In the genomic region with DNA sequence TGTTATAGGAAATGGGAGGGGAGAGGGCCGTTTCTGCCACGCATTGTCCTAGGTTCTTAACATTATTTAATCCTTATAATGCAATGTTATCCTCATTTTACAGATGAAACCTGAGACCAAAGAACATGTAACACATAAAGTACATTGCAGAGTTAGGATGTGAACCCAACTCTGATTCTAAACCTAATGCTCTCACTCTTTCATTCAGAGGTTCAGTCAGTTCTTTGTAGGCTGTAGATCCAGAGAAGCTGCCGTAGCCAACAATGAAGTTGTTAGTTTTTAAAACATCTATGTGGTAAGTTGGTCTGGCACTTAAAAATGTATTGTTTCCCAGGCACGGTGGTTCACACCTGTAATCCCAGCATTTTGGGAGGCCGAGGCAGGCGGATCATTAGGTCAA, we compare ENCODE assay signal across 19 cellular contexts. TPM values are rescaled to one million over a fixed set of nuclear protein-coding genes. Genes with fewer than 3 reads are reported as not detected.
DNase-seq lines count a peak whose midpoint lies in the region; ATAC-seq, FAIRE-seq and TF ChIP-seq lines count a peak whose summit lies in the region.
"Had no signal": no experiment of that assay in that cellular context is flagged by ENCODE, and none has a peak within 500 bp of the region (broad histone marks: within the 10 kb centered on the region; RNA-seq: fewer than 3 reads in every experiment).

No MANE protein-coding gene starts in this region.

- H3K27me3 ChIP-seq in endothelial cell of umbilical vein (ENCODE audit: control insufficient read depth in 2 of 2, insufficient read depth in 2 of 2, low read length in 2 of 2) (no peaks in the 10 kb centered on the region), left lung (no peaks in the 10 kb centered on the region)
- H3K27me3 ChIP-seq: BLaER1 treated with 17β-estradiol and CSF1 and Interleukin-3, amounts not matched to agents 10 nM and 100 nM had no signal

- H3K27ac Mint-ChIP-seq in activated naive CD8-positive, alpha-beta T cell = peak overlapping the region; percentile 81
- H3K27ac Mint-ChIP-seq in activated naive CD8-positive, alpha-beta T cell treated with anti-CD3 and anti-CD28 coated beads, Interleukin-2, amount 50 U/mL, for 24 hours = no peak overlapping the region
- H3K27ac Mint-ChIP-seq in WTC11 = peak overlapping the region; percentile 51; the same call in 1 of the 2 replicates

- no peaks in the 10 kb centered on the region for H3K79me2 ChIP-seq in endothelial cell of umbilical vein (ENCODE audit: control insufficient read depth, insufficient read depth, low read length)

- H2AFZ ChIP-seq in endothelial cell of umbilical vein (ENCODE audit: low read depth, low read length) = no peak overlapping the region

- no peak for TF ChIP-seq POLR2A in endothelial cell of umbilical vein (IDR thresholded peaks at IDR 0.05; ENCODE audit: low read depth, low read length)

- H3K9ac ChIP-seq in endothelial cell of umbilical vein (replicated peaks; ENCODE audit: extremely low read depth, insufficient read depth, low read length) = no peak overlapping the region
- H3K9ac ChIP-seq: BLaER1 treated with 17β-estradiol and CSF1 and Interleukin-3, amounts not matched to agents 10 nM and 100 nM had no signal

- dilution Hi-C loops in endothelial cell of umbilical vein (cut with MboI; ENCODE audit: extremely low pct_ligation_motif_present, low sequenced_read_pairs) = no loop called here

- POLR2A ChIA-PET in WTC11 (lab: Charles Lee) = interaction anchor here (1.3 to 1.6 kb wide), 2 partner anchors 11 to 20 kb away, joined by 3 read pairs; no protein-coding TSS in a partner anchor
- POLR2A ChIA-PET in endothelial cell of umbilical vein (lab: Charles Lee) = no interaction called here

- H3K4me1 ChIP-seq in endothelial cell of umbilical vein (ENCODE audit: control insufficient read depth, extremely low read depth, insufficient read depth, low read length) (peaks cover 2% of the 10 kb centered on the region), left lung (no peaks in the 10 kb centered on the region)
- H3K4me1 ChIP-seq: BLaER1 treated with 17β-estradiol and CSF1 and Interleukin-3, amounts not matched to agents 10 nM and 100 nM had no signal

- no peak for DNase-seq in activated naive CD8-positive, alpha-beta T cell treated with anti-CD3 and anti-CD28 coated beads, Interleukin-2, amount 50 U/mL, for 24 hours
- no peak for DNase-seq in WTC11 (ENCODE audit: low spot score)
- DNase-seq in endothelial cell of umbilical vein (ENCODE audit: low read depth, low spot score) = no peak
- no peak for DNase-seq in left lung
- no peak for DNase-seq in sciatic nerve (ENCODE audit: low spot score)
- DNase-seq: HFFc6, KG1, NCI-H1417, NCI-H187, NCI-H2107, NCI-H510A treated with DMSO at 0.1 percent for 48 hours, SHP77 had no signal

- H3K4me2 ChIP-seq in endothelial cell of umbilical vein (ENCODE audit: insufficient read depth, low read length) = no peak overlapping the region
- H3K4me2 ChIP-seq: BLaER1 treated with 17β-estradiol and CSF1 and Interleukin-3, amounts not matched to agents 10 nM and 100 nM had no signal

- peaks cover 3 to 6% of the 10 kb centered on the region in 2 experiments for H3K36me3 ChIP-seq in endothelial cell of umbilical vein (ENCODE audit: control insufficient read depth in 2 of 2, extremely low read depth in 1 of 2, insufficient read depth in 2 of 2, low read length in 2 of 2)
- peaks cover 0 to 50% of the 10 kb centered on the region in 2 donors for H3K36me3 ChIP-seq in left lung

- TF ChIP-seq CTCF in WTC11 (IDR thresholded peaks at IDR 0.05) (no peak), endothelial cell of umbilical vein (IDR thresholded peaks at IDR 0.05; ENCODE audit: extremely low read depth in 1 of 2, insufficient read depth in 1 of 2, low read depth in 1 of 2, low read length in 2 of 2) (no peak), left lung (IDR thresholded peaks at IDR 0.05) (no peak)

- no peaks in the 10 kb centered on the region for H3K9me3 ChIP-seq in endothelial cell of umbilical vein (replicated peaks; ENCODE audit: control insufficient read depth, insufficient read depth, low read length)
- H3K9me3 ChIP-seq in left lung = no peaks in the 10 kb centered on the region
- H3K9me3 ChIP-seq: BLaER1 treated with 17β-estradiol and CSF1 and Interleukin-3, amounts not matched to agents 10 nM and 100 nM had no signal

- H4K20me1 ChIP-seq in endothelial cell of umbilical vein (replicated peaks; ENCODE audit: control insufficient read depth, extremely low read depth, insufficient read depth, low read length) = no peaks in the 10 kb centered on the region
- H4K20me1 ChIP-seq: BLaER1 treated with 17β-estradiol and CSF1 and Interleukin-3, amounts not matched to agents 10 nM and 100 nM had no signal

- H3K9me1 ChIP-seq in endothelial cell of umbilical vein (replicated peaks; ENCODE audit: control insufficient read depth, extremely low read depth, insufficient read depth, low read length) = no peaks in the 10 kb centered on the region

- H3K9me3 Mint-ChIP-seq in activated naive CD8-positive, alpha-beta T cell (ENCODE audit: low read depth) = no peaks in the 10 kb centered on the region
- no peaks in the 10 kb centered on the region for H3K9me3 Mint-ChIP-seq in activated naive CD8-positive, alpha-beta T cell treated with anti-CD3 and anti-CD28 coated beads, Interleukin-2, amount 50 U/mL, for 24 hours
- H3K9me3 Mint-ChIP-seq in WTC11 = no peaks in the 10 kb centered on the region
- H3K9me3 Mint-ChIP-seq: HFFc6 had no signal

- no peak for ATAC-seq in activated naive CD8-positive, alpha-beta T cell treated with anti-CD3 and anti-CD28 coated beads, Interleukin-2, amount 50 U/mL, for 24 hours
- ATAC-seq in WTC11 (no peak), left lung (no peak), sciatic nerve (no peak), GM18861 (IDR thresholded peaks at IDR 0.05; ENCODE audit: unreplicated experiment) (no peak)

- CTCF ChIA-PET in WTC11 (lab: Charles Lee) = interaction anchor here (0.9 to 2.4 kb wide), 3 partner anchors 9 to 58 kb away, joined by 3 to 7 read pairs (median 7); no protein-coding TSS in a partner anchor
- CTCF ChIA-PET in endothelial cell of umbilical vein (lab: Charles Lee) = interaction anchor here (0.9 kb wide), 1 partner anchor 20 kb away, joined by 3 read pairs; no protein-coding TSS in a partner anchor

- intact Hi-C loops in endothelial cell of umbilical vein (cut with micrococcal nuclease) (no loop called here), left lung (cut with DNase I) (no loop called here), sciatic nerve (cut with DNase I) (no loop called here)

- no peak overlapping the region for H3K4me3 Mint-ChIP-seq in activated naive CD8-positive, alpha-beta T cell
- H3K4me3 Mint-ChIP-seq in activated naive CD8-positive, alpha-beta T cell treated with anti-CD3 and anti-CD28 coated beads, Interleukin-2, amount 50 U/mL, for 24 hours = no peak overlapping the region
- no peak overlapping the region for H3K4me3 Mint-ChIP-seq in WTC11
- H3K4me3 Mint-ChIP-seq: HFFc6 had no signal

- FAIRE-seq in endothelial cell of umbilical vein (lab: Jason Lieb, UNC) = peak; percentile 58
- FAIRE-seq: D721Med, GM12891, HepG2 had no signal

- BruUV-seq in endothelial cell of umbilical vein (replicated peaks; lab: Mats Ljungman, UMichigan) = no TSS peak

- no peaks in the 10 kb centered on the region for H3K36me3 Mint-ChIP-seq in activated naive CD8-positive, alpha-beta T cell
- peaks cover 18% of the 10 kb centered on the region for H3K36me3 Mint-ChIP-seq in activated naive CD8-positive, alpha-beta T cell treated with anti-CD3 and anti-CD28 coated beads, Interleukin-2, amount 50 U/mL, for 24 hours (ENCODE audit: low read depth)
- 0 out of 2 replicates have a peak, but pooled peaks cover 3% of the 10 kb centered on the region for H3K36me3 Mint-ChIP-seq in WTC11

- no peaks in the 10 kb centered on the region for H3K27me3 Mint-ChIP-seq in activated naive CD8-positive, alpha-beta T cell
- H3K27me3 Mint-ChIP-seq in activated naive CD8-positive, alpha-beta T cell treated with anti-CD3 and anti-CD28 coated beads, Interleukin-2, amount 50 U/mL, for 24 hours = no peaks in the 10 kb centered on the region
- no peaks in the 10 kb centered on the region for H3K27me3 Mint-ChIP-seq in WTC11 (ENCODE audit: low read depth)

- H3K4me3 ChIP-seq in endothelial cell of umbilical vein (replicated peaks in 1 of 3; ENCODE audit: insufficient read depth in 1 of 3, low read depth in 1 of 3, low read length in 3 of 3) (no peak overlapping the region), left lung (no peak overlapping the region)
- H3K4me3 ChIP-seq: BLaER1 treated with 17β-estradiol and CSF1 and Interleukin-3, amounts not matched to agents 10 nM and 100 nM; SK-N-MC had no signal

- peaks cover 19% of the 10 kb centered on the region for H3K4me1 Mint-ChIP-seq in activated naive CD8-positive, alpha-beta T cell (ENCODE audit: low read depth)
- no peaks in the 10 kb centered on the region for H3K4me1 Mint-ChIP-seq in activated naive CD8-positive, alpha-beta T cell treated with anti-CD3 and anti-CD28 coated beads, Interleukin-2, amount 50 U/mL, for 24 hours
- peaks cover 25% of the 10 kb centered on the region for H3K4me1 Mint-ChIP-seq in WTC11

- no peak overlapping the region for H3K27ac ChIP-seq in endothelial cell of umbilical vein (ENCODE audit: insufficient read depth, low read depth, low read length)
- no peak overlapping the region for H3K27ac ChIP-seq in left lung
- H3K27ac ChIP-seq: BLaER1 treated with 17β-estradiol and CSF1 and Interleukin-3, amounts not matched to agents 10 nM and 100 nM; SK-N-MC had no signal

RNA-seq across cellular contexts. Expression of a gene that starts 10.5 kb away (rescaled TPM):
- 61.1 to 65.9 TPM (median 65.8 TPM) in 3 replicates for total RNA-seq in WTC11 (2021)
- 62.2 and 70.2 TPM in 2 replicates for total RNA-seq in endothelial cell of umbilical vein
- polyA plus RNA-seq in endothelial cell of umbilical vein = 15.9 and 20.4 TPM in 2 replicates
- polyA plus RNA-seq in endothelial cell of umbilical vein (2011; cell fraction: cytosol; rRNA removed) = 24.0 and 25.7 TPM in 2 replicates
- polyA plus RNA-seq in endothelial cell of umbilical vein (2011; cell fraction: nucleus; rRNA removed) = 18.3 and 30.9 TPM in 2 replicates
- 40.2 and 52.5 TPM in 2 replicates for polyA plus RNA-seq in endothelial cell of umbilical vein (2012)
- polyA minus RNA-seq in endothelial cell of umbilical vein = 25.2 and 32.3 TPM in 2 replicates
- polyA minus RNA-seq in endothelial cell of umbilical vein (2011; cell fraction: cytosol; rRNA and poly(A)+ RNA removed) = 33.8 TPM
- 16.3 and 21.7 TPM in 2 replicates for polyA minus RNA-seq in endothelial cell of umbilical vein (2011; cell fraction: nucleus; rRNA and poly(A)+ RNA removed)
- total RNA-seq in left lung = 10 to 100 TPM; 47.3 to 52.1 TPM
- total RNA-seq in sciatic nerve = 39.0 TPM

RNA-seq across cellular contexts. Expression of a gene that starts 23.8 kb away (rescaled TPM):
- total RNA-seq in WTC11 (2021) = 29.3 to 39.0 TPM (median 35.4 TPM) in 3 replicates
- total RNA-seq in endothelial cell of umbilical vein = 138 and 153 TPM in 2 replicates
- polyA plus RNA-seq in endothelial cell of umbilical vein = 101 and 102 TPM in 2 replicates
- 103 and 119 TPM in 2 replicates for polyA plus RNA-seq in endothelial cell of umbilical vein (2011; cell fraction: cytosol; rRNA removed)
- polyA plus RNA-seq in endothelial cell of umbilical vein (2011; cell fraction: nucleus; rRNA removed) = 121 and 131 TPM in 2 replicates
- 83.6 and 113 TPM in 2 replicates for polyA plus RNA-seq in endothelial cell of umbilical vein (2012)
- 87.7 and 89.1 TPM in 2 replicates for polyA minus RNA-seq in endothelial cell of umbilical vein
- 67.3 TPM for polyA minus RNA-seq in endothelial cell of umbilical vein (2011; cell fraction: cytosol; rRNA and poly(A)+ RNA removed)
- polyA minus RNA-seq in endothelial cell of umbilical vein (2011; cell fraction: nucleus; rRNA and poly(A)+ RNA removed) = 53.8 and 54.3 TPM in 2 replicates
- 10 to 100 TPM; 37.0 to 40.2 TPM for total RNA-seq in left lung
- 29.3 TPM for total RNA-seq in sciatic nerve

RNA-seq across cellular contexts. Expression of a gene that starts 60.0 kb away (rescaled TPM):
- total RNA-seq in WTC11 (2021) (57.2 to 59.8 TPM (median 57.4 TPM) in 3 replicates), endothelial cell of umbilical vein (70.2 and 72.3 TPM in 2 replicates), left lung (10 to 100 TPM; 93.0 to 93.4 TPM), sciatic nerve (65.5 TPM)
- polyA plus RNA-seq in endothelial cell of umbilical vein = 23.9 and 32.5 TPM in 2 replicates
- polyA plus RNA-seq in endothelial cell of umbilical vein (2011; cell fraction: cytosol; rRNA removed) = 33.5 and 34.1 TPM in 2 replicates
- polyA plus RNA-seq in endothelial cell of umbilical vein (2011; cell fraction: nucleus; rRNA removed) = 49.8 and 63.3 TPM in 2 replicates
- 35.9 and 53.8 TPM in 2 replicates for polyA plus RNA-seq in endothelial cell of umbilical vein (2012)
- 82.9 and 87.9 TPM in 2 replicates for polyA minus RNA-seq in endothelial cell of umbilical vein
- 32.4 TPM for polyA minus RNA-seq in endothelial cell of umbilical vein (2011; cell fraction: cytosol; rRNA and poly(A)+ RNA removed)
- 31.7 and 35.1 TPM in 2 replicates for polyA minus RNA-seq in endothelial cell of umbilical vein (2011; cell fraction: nucleus; rRNA and poly(A)+ RNA removed)
